27 cellular contexts compared by ENCODE assay signal in the genomic region with DNA sequence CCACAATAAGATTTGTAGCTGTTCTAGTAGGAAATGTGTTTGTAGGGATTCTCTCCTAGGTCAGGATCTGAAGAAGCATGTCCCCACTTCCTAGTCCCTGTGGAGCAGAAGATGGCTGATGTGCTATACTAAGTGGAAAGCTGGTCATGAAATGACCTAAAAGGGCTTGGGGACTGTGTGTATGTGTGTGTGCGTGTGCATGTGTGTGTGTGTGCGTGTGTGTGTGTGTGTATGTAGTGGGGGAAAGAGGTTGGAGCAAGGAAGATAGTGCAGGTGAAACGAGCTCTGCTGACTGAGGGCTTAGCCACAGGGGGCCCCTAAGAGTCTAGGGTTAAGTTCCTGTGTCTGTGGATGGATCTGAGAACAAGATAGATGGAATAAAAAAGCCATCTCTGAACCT.
"Had no signal": no experiment of that assay in that cellular context is flagged by ENCODE, and none has a peak within 500 bp of the region (broad histone marks: within the 10 kb centered on the region; RNA-seq: fewer than 3 reads in every experiment).

No MANE protein-coding gene starts in this region.

- H3K4me3 Mint-ChIP-seq: immature natural killer cell; naive thymus-derived CD4-positive, alpha-beta T cell; natural killer cell treated with Interleukin-12 subunit alpha and Interleukin-12 subunit beta and Interleukin-15 and Interleukin-18, amount 100 ng/mL, for 72 hours; neural crest cell; stimulated activated naive CD8-positive, alpha-beta T cell treated with anti-CD3 and anti-CD28 coated beads, Interleukin-15, amount 100 ng/mL, for 72 hours; type B pancreatic cell had no signal

- H3K36me3 ChIP-seq: left lung, lower lobe of right lung, right atrium auricular region, tibial nerve, uterus had no signal

- H3K27me3 ChIP-seq: left lung, right atrium auricular region, tibial nerve, uterus had no signal

- FAIRE-seq: islet of Langerhans, kidney had no signal

- H3K27ac ChIP-seq: left lung, lower lobe of right lung, right atrium auricular region, skin epidermis, tibial nerve, uterus had no signal

- ATAC-seq: left colon; left lung; lower lobe of right lung; mucosa of descending colon; naive thymus-derived CD4-positive, alpha-beta T cell; sciatic nerve; stimulated activated naive CD8-positive, alpha-beta T cell treated with anti-CD3 and anti-CD28 coated beads, Interleukin-15, amount 100 ng/mL, for 72 hours had no signal

- H3K4me1 Mint-ChIP-seq: stimulated activated naive CD8-positive, alpha-beta T cell treated with anti-CD3 and anti-CD28 coated beads, Interleukin-15, amount 100 ng/mL, for 72 hours had no signal

- H3K4me1 ChIP-seq: left lung, lower lobe of right lung, uterus had no signal

- H3K9me3 ChIP-seq: lower lobe of right lung, mucosa of descending colon, right atrium auricular region, tibial nerve, uterus had no signal

- H3K9me3 Mint-ChIP-seq: immature natural killer cell; natural killer cell treated with Interleukin-12 subunit alpha and Interleukin-12 subunit beta and Interleukin-15 and Interleukin-18, amount 100 ng/mL, for 72 hours; stimulated activated naive CD8-positive, alpha-beta T cell treated with anti-CD3 and anti-CD28 coated beads, Interleukin-15, amount 100 ng/mL, for 72 hours; type B pancreatic cell had no signal

- H3K36me3 Mint-ChIP-seq: immature natural killer cell; naive thymus-derived CD4-positive, alpha-beta T cell; natural killer cell treated with Interleukin-12 subunit alpha and Interleukin-12 subunit beta and Interleukin-15 and Interleukin-18, amount 100 ng/mL, for 72 hours; type B pancreatic cell had no signal

- DNase-seq: hypothalamus; immature natural killer cell; kidney; left colon; left lung; lower lobe of right lung; midbrain; mucosa of descending colon; naive thymus-derived CD4-positive, alpha-beta T cell; nucleus accumbens; stimulated activated CD4-positive, alpha-beta T cell treated with anti-CD3 and anti-CD28 coated beads, Interleukin-12 subunit alpha, Interleukin-12 subunit beta, amount 100 ng/mL, for 4 hours; stimulated activated CD4-positive, alpha-beta T cell treated with anti-CD3 and anti-CD28 coated beads, Interleukin-15, amount 100 ng/mL, for 24 hours; stimulated activated CD4-positive, alpha-beta T cell treated with anti-CD3 and anti-CD28 coated beads, Interleukin-2, amount 100 ng/mL, for 24 hours; stimulated activated CD4-positive, alpha-beta T cell treated with anti-CD3 and anti-CD28 coated beads, Interleukin-4, amount 100 ng/mL, for 1 hour; stimulated activated naive CD4-positive, alpha-beta T cell treated with Interleukin-2 at 50 U/mL for 16 hours; stimulated activated naive CD8-positive, alpha-beta T cell treated with anti-CD3 and anti-CD28 coated beads, Interleukin-15, amount 100 ng/mL, for 72 hours; substantia nigra; uterus had no signal

- H3K4me3 ChIP-seq: left lung, lower lobe of right lung, mucosa of descending colon, right atrium auricular region, skin epidermis, tibial nerve, uterus had no signal

- H3K27ac Mint-ChIP-seq: naive thymus-derived CD4-positive, alpha-beta T cell; natural killer cell treated with Interleukin-12 subunit alpha and Interleukin-12 subunit beta and Interleukin-15 and Interleukin-18, amount 100 ng/mL, for 72 hours; progenitor cell of endocrine pancreas; stimulated activated naive CD8-positive, alpha-beta T cell treated with anti-CD3 and anti-CD28 coated beads, Interleukin-15, amount 100 ng/mL, for 72 hours; type B pancreatic cell had no signal
